Comparison of ENCODE assay signal across 1 cellular context in the genomic region with DNA sequence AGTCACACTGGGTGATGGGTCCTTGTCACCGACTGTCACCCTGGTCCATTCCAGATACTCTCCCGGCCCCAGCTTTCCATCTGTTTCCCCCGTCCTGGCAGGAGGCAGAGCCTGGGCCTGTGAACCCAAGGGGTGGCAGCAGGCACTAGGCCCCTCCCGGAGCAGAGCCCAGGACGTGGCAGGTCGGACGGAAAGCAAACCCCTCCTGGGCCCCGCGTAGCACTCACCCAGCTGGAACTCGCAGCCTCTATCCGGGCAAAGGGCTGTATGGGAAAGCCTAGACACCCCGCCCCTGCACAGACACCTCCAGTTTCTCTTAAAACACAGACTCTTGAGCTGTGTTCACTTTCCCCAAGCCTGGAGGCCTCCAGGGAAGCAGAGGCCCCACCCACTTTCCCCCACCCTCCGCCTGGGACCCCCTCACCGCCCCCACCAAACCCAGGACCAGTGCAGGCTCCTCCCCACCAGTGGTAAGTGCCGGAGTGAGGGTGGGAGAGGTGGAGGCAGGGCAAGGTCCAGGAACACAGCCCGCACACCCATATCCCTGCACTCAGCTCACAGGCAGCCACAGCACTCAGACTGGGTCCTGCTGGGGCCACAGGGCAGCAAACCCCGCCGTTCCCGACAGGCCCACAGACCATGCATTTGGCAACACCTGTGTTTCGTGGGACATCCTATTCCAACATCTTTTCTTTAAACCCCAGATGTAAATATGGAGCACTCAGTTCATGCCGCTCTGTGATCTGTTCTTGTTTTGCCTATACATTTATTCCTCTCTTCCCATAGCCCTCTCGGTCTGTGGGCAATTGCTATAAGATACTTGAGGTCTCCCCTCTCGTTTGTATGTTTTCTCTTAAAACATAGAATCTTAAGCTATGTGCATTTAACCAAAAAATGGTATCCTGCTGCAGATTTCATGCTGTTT.
TF ChIP-seq lines count a peak whose summit lies in the region.

No MANE protein-coding gene starts in this region.

TF ChIP-seq in HepG2, 621 proteins besides CTCF, POLR2A, EP300 and RAD21 (continued from another document):
- TF ChIP-seq, protein P1, sequence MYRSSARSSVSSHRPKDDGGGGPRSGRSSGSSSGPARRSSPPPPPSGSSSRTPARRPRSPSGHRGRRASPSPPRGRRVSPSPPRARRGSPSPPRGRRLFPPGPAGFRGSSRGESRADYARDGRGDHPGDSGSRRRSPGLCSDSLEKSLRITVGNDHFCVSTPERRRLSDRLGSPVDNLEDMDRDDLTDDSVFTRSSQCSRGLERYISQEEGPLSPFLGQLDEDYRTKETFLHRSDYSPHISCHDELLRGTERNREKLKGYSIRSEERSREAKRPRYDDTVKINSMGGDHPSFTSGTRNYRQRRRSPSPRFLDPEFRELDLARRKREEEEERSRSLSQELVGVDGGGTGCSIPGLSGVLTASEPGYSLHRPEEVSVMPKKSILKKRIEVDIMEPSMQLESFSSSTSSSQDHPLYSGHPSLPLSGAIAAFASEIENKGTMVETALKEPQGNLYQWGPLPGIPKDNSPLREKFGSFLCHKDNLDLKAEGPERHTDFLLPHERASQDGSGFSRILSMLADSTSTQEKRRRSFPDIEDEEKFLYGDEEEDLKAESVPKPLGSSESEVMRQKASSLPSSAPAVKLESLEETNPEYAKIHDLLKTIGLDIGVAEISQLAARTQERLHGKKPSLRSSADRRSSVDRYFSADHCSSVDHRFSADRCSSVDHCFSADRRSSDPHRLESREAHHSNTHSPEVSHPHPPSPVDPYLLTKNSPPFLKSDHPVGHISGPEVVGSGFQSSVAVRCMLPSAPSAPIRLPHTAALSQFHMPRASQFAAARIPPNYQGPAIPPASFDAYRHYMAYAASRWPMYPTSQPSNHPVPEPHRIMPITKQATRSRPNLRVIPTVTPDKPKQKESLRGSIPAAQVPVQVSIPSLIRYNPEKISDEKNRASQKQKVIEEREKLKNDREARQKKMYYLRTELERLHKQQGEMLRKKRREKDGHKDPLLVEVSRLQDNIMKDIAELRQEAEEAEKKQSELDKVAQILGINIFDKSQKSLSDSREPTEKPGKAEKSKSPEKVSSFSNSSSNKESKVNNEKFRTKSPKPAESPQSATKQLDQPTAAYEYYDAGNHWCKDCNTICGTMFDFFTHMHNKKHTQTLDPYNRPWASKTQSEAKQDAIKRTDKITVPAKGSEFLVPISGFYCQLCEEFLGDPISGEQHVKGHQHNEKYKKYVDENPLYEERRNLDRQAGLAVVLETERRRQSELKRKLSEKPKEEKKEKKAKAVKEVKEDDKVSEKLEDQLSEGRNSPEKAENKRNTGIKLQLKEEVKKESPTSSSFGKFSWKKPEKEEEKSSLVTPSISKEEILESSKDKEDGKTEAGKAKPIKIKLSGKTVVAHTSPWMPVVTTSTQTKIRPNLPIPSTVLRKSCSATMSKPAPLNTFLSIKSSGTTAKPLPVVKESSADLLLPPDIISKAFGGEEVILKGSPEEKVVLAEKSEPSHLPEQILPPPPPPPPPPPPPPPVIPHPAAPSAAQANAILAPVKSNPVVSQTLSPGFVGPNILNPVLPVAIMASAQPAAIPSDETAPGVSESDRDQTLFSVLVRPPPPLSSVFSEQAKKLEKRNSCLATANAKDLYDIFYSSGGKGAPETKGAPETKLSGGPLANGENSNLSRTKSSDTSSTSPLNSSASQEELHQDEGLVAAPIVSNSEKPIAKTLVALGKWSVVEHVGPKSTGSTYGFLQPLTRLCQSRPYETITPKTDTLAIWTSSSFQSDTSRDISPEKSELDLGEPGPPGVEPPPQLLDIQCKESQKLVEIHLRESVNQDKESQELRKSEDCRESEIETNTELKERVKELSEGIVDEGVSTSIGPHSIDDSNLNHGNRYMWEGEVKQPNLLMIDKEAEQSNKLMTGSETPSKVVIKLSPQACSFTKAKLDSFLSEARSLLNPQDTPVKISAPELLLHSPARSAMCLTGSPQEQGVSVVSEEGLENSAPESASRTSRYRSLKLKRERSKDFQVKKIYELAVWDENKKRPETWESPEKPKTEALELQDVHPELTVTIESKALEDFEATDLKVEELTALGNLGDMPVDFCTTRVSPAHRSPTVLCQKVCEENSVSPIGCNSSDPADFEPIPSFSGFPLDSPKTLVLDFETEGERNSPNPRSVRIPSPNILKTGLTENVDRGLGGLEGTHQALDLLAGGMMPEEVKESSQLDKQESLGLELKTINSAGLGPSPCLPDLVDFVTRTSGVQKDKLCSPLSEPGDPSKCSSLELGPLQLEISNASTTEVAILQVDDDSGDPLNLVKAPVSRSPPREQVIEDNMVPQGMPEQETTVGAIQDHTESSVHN (CRISPR knock-in tag; IDR thresholded peaks at IDR 0.05) = 0 out of 2 replicates have a peak, but pooled peaks have one; percentile 54
- TF ChIP-seq, protein P2, sequence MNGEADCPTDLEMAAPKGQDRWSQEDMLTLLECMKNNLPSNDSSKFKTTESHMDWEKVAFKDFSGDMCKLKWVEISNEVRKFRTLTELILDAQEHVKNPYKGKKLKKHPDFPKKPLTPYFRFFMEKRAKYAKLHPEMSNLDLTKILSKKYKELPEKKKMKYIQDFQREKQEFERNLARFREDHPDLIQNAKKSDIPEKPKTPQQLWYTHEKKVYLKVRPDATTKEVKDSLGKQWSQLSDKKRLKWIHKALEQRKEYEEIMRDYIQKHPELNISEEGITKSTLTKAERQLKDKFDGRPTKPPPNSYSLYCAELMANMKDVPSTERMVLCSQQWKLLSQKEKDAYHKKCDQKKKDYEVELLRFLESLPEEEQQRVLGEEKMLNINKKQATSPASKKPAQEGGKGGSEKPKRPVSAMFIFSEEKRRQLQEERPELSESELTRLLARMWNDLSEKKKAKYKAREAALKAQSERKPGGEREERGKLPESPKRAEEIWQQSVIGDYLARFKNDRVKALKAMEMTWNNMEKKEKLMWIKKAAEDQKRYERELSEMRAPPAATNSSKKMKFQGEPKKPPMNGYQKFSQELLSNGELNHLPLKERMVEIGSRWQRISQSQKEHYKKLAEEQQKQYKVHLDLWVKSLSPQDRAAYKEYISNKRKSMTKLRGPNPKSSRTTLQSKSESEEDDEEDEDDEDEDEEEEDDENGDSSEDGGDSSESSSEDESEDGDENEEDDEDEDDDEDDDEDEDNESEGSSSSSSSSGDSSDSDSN (CRISPR knock-in tag; IDR thresholded peaks at IDR 0.05) = peak; percentile 28; the same call in 1 of the 2 replicates
